In genomic region chrX:22060451-22060940, GRCh38 we compare ENCODE assay signal across 8 cellular contexts. TPM values are rescaled to one million over a fixed set of nuclear protein-coding genes. Genes with fewer than 3 reads are reported as not detected.
DNase-seq lines count a peak whose midpoint lies in the region; ATAC-seq, FAIRE-seq and TF ChIP-seq lines count a peak whose summit lies in the region.

No MANE protein-coding gene starts in this region.

- H3K4me3 ChIP-seq in cardiac fibroblast (replicated peaks in 1 of 2; ENCODE audit: low read depth in 2 of 2, low read length in 2 of 2) = no peak overlapping the region
- no peak overlapping the region for H3K4me3 ChIP-seq in kidney (ENCODE audit: low read length in 2 of 2)
- no peak overlapping the region for H3K4me3 ChIP-seq in right cardiac atrium (ENCODE audit: low read length)

- DNase-seq in COLO829 (ENCODE audit: low spot score) (peak; percentile 21), GM20000 (ENCODE audit: low spot score) (peak; percentile 9), cardiac fibroblast (ENCODE audit: low read depth in 2 of 2) (peak; percentile 30 to 48), cerebellum (ENCODE audit: low spot score) (no peak), hippocampal formation (lab: John Stamatoyannopoulos, UW) (no peak), kidney (no peak), right cardiac atrium (no peak)

- no peaks in the 10 kb centered on the region for H3K27me3 ChIP-seq in right cardiac atrium (ENCODE audit: control insufficient read depth, insufficient read depth)

- TF ChIP-seq CTCF in GM20000 (IDR thresholded peaks at IDR 0.05; ENCODE audit: extremely low read depth, missing control alignments) = no peak
- no peak for TF ChIP-seq CTCF in cardiac fibroblast (IDR thresholded peaks at IDR 0.05; ENCODE audit: low read depth, low read length)
- TF ChIP-seq CTCF in kidney (IDR thresholded peaks at IDR 0.05; ENCODE audit: borderline replicate concordance, extremely low read depth, insufficient read depth) = no peak

- no peak for FAIRE-seq in kidney (lab: Jason Lieb, UNC)

- no peak overlapping the region for H3K9ac ChIP-seq in kidney (ENCODE audit: low read length in 2 of 2)

- WGBS in right cardiac atrium = 59% methylated on average over 1 of the region's 1 CpG

- H3K36me3 ChIP-seq in kidney (ENCODE audit: control insufficient read depth in 1 of 2, insufficient read depth in 2 of 2, low read length in 2 of 2) = no peaks in the 10 kb centered on the region

- ATAC-seq in HG03442 (IDR thresholded peaks at IDR 0.05; ENCODE audit: unreplicated experiment) = peak; percentile 60
- no peak for ATAC-seq in right cardiac atrium

- H3K27ac ChIP-seq in kidney (ENCODE audit: low read depth in 2 of 2, low read length in 2 of 2) (no peak overlapping the region), right cardiac atrium (ENCODE audit: low read length) (no peak overlapping the region)

- H3K4me1 ChIP-seq in kidney (ENCODE audit: control insufficient read depth in 1 of 2, insufficient read depth in 1 of 2, low read depth in 1 of 2, low read length in 2 of 2) (no peaks in the 10 kb centered on the region), right cardiac atrium (ENCODE audit: control insufficient read depth, insufficient read depth, low read length) (no peaks in the 10 kb centered on the region)

- intact Hi-C loops in kidney (cut with DNase I) = no loop called here
- intact Hi-C loops in right cardiac atrium (cut with DNase I) = no loop called here

- no peaks in the 10 kb centered on the region for H3K9me3 ChIP-seq in kidney (ENCODE audit: control insufficient read depth in 1 of 2, low read length in 2 of 2)
- no peaks in the 10 kb centered on the region for H3K9me3 ChIP-seq in right cardiac atrium (ENCODE audit: control insufficient read depth, low read length)

RNA-seq across cellular contexts. Expression of gene PHEX, which starts 28.4 kb away (rescaled TPM):
- total RNA-seq in cerebellum (0.82 TPM), kidney (0.25 TPM), right cardiac atrium (under 1 TPM in 2 of 4 donors, not detected in 2; 0.08 to 0.29 TPM)
- polyA plus RNA-seq in kidney (ENCODE audit: insufficient read depth, low read depth, low replicate concordance) (0.19 TPM), right cardiac atrium (0.02 TPM)

Comparison
In these comparisons a context has a peak if more than half of its experiments do, and no peak if none do; other contexts are left out.
1. DNase-seq: peak in COLO829 (single experiment), GM20000 (single experiment) and cardiac fibroblast (2 of 2); none in cerebellum (single experiment), hippocampal formation (0 of 2), kidney (single experiment) and right cardiac atrium (0 of 3).